8 cellular contexts compared by ENCODE assay signal in the genomic region with DNA sequence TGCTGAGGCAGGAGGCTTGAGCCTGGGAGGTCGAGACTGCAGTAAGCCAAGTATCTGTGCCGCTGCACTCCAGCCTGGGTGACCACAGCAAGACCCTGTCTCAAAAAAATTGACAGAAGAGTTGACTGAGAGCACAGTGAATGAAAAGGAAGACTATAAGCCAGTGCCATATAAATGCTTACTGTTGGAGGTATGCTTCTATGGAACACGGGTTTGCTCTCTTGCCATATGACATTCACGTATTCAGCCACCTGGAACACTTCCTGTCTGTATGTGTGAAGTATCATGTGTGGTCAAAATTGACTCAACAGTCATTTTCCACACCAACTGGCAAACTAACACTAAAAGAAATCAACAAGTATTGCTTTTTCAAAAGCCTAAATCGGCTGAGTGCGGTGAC.
DNase-seq lines count a peak whose midpoint lies in the region; ATAC-seq and TF ChIP-seq lines count a peak whose summit lies in the region.
"Not testable (repeated sequence)": the region's sequence is repeated elsewhere in the genome, so short reads cannot be mapped to it uniquely, and the experiment has no call there.

No MANE protein-coding gene starts in this region.

- not testable (repeated sequence) for H3K9me2 ChIP-seq in OCI-LY7 (ENCODE audit: insufficient read depth, low read length)

- H3K4me1 ChIP-seq in BLaER1 = peaks cover 55% of the 10 kb centered on the region
- H3K4me1 ChIP-seq in DND-41 (ENCODE audit: insufficient read depth, low read length) = peaks cover 27% of the 10 kb centered on the region
- peaks cover 37% of the 10 kb centered on the region for H3K4me1 ChIP-seq in OCI-LY7 (ENCODE audit: insufficient read depth, low read length, poor library complexity, severe bottlenecking)

- peaks cover 83% of the 10 kb centered on the region for H3K79me2 ChIP-seq in DND-41 (ENCODE audit: insufficient read depth, low read length)
- peaks cover 77% of the 10 kb centered on the region for H3K79me2 ChIP-seq in OCI-LY7 (ENCODE audit: insufficient read depth, low read depth, low read length)

- peaks cover 26% of the 10 kb centered on the region for H3K36me3 Mint-ChIP-seq in activated CD4-positive, alpha-beta T cell treated with anti-CD3 and anti-CD28 coated beads, Interleukin-2, amount 10 ng/mL, durations not matched to agents 24 days and 14 days (ENCODE audit: low read depth)
- H3K36me3 Mint-ChIP-seq in activated naive CD4-positive, alpha-beta T cell treated with anti-CD3 and anti-CD28 coated beads, Interleukin-2, amount 10 ng/mL, durations not matched to agents 7 days and 5 days = peaks cover 15% of the 10 kb centered on the region
- peaks cover 17% of the 10 kb centered on the region for H3K36me3 Mint-ChIP-seq in central memory CD8-positive, alpha-beta T cell (ENCODE audit: insufficient read depth)
- H3K36me3 Mint-ChIP-seq in natural killer cell treated with Interleukin-12 subunit alpha and Interleukin-12 subunit beta and Interleukin-15 and Interleukin-18, amount 100 ng/mL, for 72 hours = not testable (repeated sequence)

- peak; percentile 41 for DNase-seq in DND-41
- not testable (repeated sequence) for DNase-seq in OCI-LY7 (ENCODE audit: low spot score); activated naive CD4-positive, alpha-beta T cell treated with anti-CD3 and anti-CD28 coated beads, Interleukin-2, amount 10 ng/mL, durations not matched to agents 7 days and 5 days; central memory CD8-positive, alpha-beta T cell (ENCODE audit: low spot score in 2 of 2); natural killer cell treated with Interleukin-12 subunit alpha and Interleukin-12 subunit beta and Interleukin-15 and Interleukin-18, amount 100 ng/mL, for 72 hours (ENCODE audit: low spot score)
- peak; percentile 64 for DNase-seq in activated CD4-positive, alpha-beta T cell treated with anti-CD3 and anti-CD28 coated beads, Interleukin-2, amount 10 ng/mL, durations not matched to agents 24 days and 14 days
- peak; percentile 23 for DNase-seq in activated CD8-positive, alpha-beta memory T cell treated with anti-CD3 and anti-CD28 coated beads, Interleukin-2, amount 50 U/mL, for 48 hours

- H4K20me1 ChIP-seq in BLaER1 = peaks cover 75% of the 10 kb centered on the region
- H4K20me1 ChIP-seq in DND-41 (ENCODE audit: insufficient read depth, low read length) = peaks cover 15% of the 10 kb centered on the region
- H4K20me1 ChIP-seq in OCI-LY7 (ENCODE audit: insufficient read depth, low read length) = not testable (repeated sequence)

- not testable (repeated sequence) for ATAC-seq in DND-41 (ENCODE audit: insufficient read depth, low read depth); central memory CD8-positive, alpha-beta T cell (replicated peaks; ENCODE audit: extremely low read depth, poor library complexity, severe bottlenecking); natural killer cell treated with Interleukin-12 subunit alpha and Interleukin-12 subunit beta and Interleukin-15 and Interleukin-18, amount 100 ng/mL, for 72 hours

- peak overlapping the region; percentile 74 for H3K4me2 ChIP-seq in BLaER1
- H3K4me2 ChIP-seq in DND-41 (ENCODE audit: insufficient read depth, low read length) = not testable (repeated sequence)
- peak overlapping the region; percentile 81 for H3K4me2 ChIP-seq in OCI-LY7 (ENCODE audit: low read length)

- not testable (repeated sequence) for H2AFZ ChIP-seq in DND-41 (ENCODE audit: low read depth, low read length); OCI-LY7 (ENCODE audit: low read length)

- H3K27ac Mint-ChIP-seq in activated CD4-positive, alpha-beta T cell treated with anti-CD3 and anti-CD28 coated beads, Interleukin-2, amount 10 ng/mL, durations not matched to agents 24 days and 14 days = peak overlapping the region; percentile 80
- peak overlapping the region; percentile 45 for H3K27ac Mint-ChIP-seq in activated naive CD4-positive, alpha-beta T cell treated with anti-CD3 and anti-CD28 coated beads, Interleukin-2, amount 10 ng/mL, durations not matched to agents 7 days and 5 days
- not testable (repeated sequence) for H3K27ac Mint-ChIP-seq in central memory CD8-positive, alpha-beta T cell (ENCODE audit: low read depth)
- peak overlapping the region; percentile 77 to 82 for H3K27ac Mint-ChIP-seq in natural killer cell treated with Interleukin-12 subunit alpha and Interleukin-12 subunit beta and Interleukin-15 and Interleukin-18, amount 100 ng/mL, for 72 hours

- not testable (repeated sequence) for BruUV-seq in OCI-LY7 (replicated peaks; lab: Mats Ljungman, UMichigan)

- POLR2A ChIA-PET in OCI-LY7 (lab: Charles Lee) = not testable (repeated sequence)

- H3K4me3 Mint-ChIP-seq in activated CD4-positive, alpha-beta T cell treated with anti-CD3 and anti-CD28 coated beads, Interleukin-2, amount 10 ng/mL, durations not matched to agents 24 days and 14 days = peak overlapping the region; percentile 75
- H3K4me3 Mint-ChIP-seq in activated naive CD4-positive, alpha-beta T cell treated with anti-CD3 and anti-CD28 coated beads, Interleukin-2, amount 10 ng/mL, durations not matched to agents 7 days and 5 days = not testable (repeated sequence)
- H3K4me3 Mint-ChIP-seq in central memory CD8-positive, alpha-beta T cell = peak overlapping the region; percentile 58
- peak overlapping the region; percentile 72 for H3K4me3 Mint-ChIP-seq in natural killer cell treated with Interleukin-12 subunit alpha and Interleukin-12 subunit beta and Interleukin-15 and Interleukin-18, amount 100 ng/mL, for 72 hours

- H3K4me3 ChIP-seq in BLaER1 (0 out of 2 replicates have a peak overlapping the region, but pooled peaks have one; percentile 18), OCI-LY7 (ENCODE audit: low read depth, low read length, poor library complexity, severe bottlenecking) (peak overlapping the region; percentile 63)
- not testable (repeated sequence) for H3K4me3 ChIP-seq in DND-41 (ENCODE audit: low read depth in 1 of 2, low read length in 2 of 2)

- peak overlapping the region; percentile 51; the same call in 1 of the 2 replicates for H3K27ac ChIP-seq in BLaER1
- peak overlapping the region; percentile 57; the same call in 1 of the 2 replicates for H3K27ac ChIP-seq in DND-41 (ENCODE audit: low read length)
- peak overlapping the region; percentile 85 for H3K27ac ChIP-seq in OCI-LY7 (ENCODE audit: low read depth, low read length, poor library complexity, severe bottlenecking)

- H3K27me3 Mint-ChIP-seq in activated CD4-positive, alpha-beta T cell treated with anti-CD3 and anti-CD28 coated beads, Interleukin-2, amount 10 ng/mL, durations not matched to agents 24 days and 14 days; activated naive CD4-positive, alpha-beta T cell treated with anti-CD3 and anti-CD28 coated beads, Interleukin-2, amount 10 ng/mL, durations not matched to agents 7 days and 5 days; central memory CD8-positive, alpha-beta T cell; natural killer cell treated with Interleukin-12 subunit alpha and Interleukin-12 subunit beta and Interleukin-15 and Interleukin-18, amount 100 ng/mL, for 72 hours: not testable (repeated sequence)

- H3K9me3 Mint-ChIP-seq in activated CD4-positive, alpha-beta T cell treated with anti-CD3 and anti-CD28 coated beads, Interleukin-2, amount 10 ng/mL, durations not matched to agents 24 days and 14 days; activated naive CD4-positive, alpha-beta T cell treated with anti-CD3 and anti-CD28 coated beads, Interleukin-2, amount 10 ng/mL, durations not matched to agents 7 days and 5 days; central memory CD8-positive, alpha-beta T cell; natural killer cell treated with Interleukin-12 subunit alpha and Interleukin-12 subunit beta and Interleukin-15 and Interleukin-18, amount 100 ng/mL, for 72 hours: not testable (repeated sequence)

- intact Hi-C loops in OCI-LY7 (cut with micrococcal nuclease; ENCODE audit: unreplicated experiment); activated CD4-positive, alpha-beta T cell treated with anti-CD3 and anti-CD28 coated beads, Interleukin-2, amount 10 ng/mL, durations not matched to agents 24 days and 14 days (cut with micrococcal nuclease): not testable (repeated sequence)

- peaks cover 26% of the 10 kb centered on the region for H3K4me1 Mint-ChIP-seq in activated CD4-positive, alpha-beta T cell treated with anti-CD3 and anti-CD28 coated beads, Interleukin-2, amount 10 ng/mL, durations not matched to agents 24 days and 14 days
- peaks cover 48% of the 10 kb centered on the region for H3K4me1 Mint-ChIP-seq in activated naive CD4-positive, alpha-beta T cell treated with anti-CD3 and anti-CD28 coated beads, Interleukin-2, amount 10 ng/mL, durations not matched to agents 7 days and 5 days
- H3K4me1 Mint-ChIP-seq in central memory CD8-positive, alpha-beta T cell = peaks cover 26% of the 10 kb centered on the region
- H3K4me1 Mint-ChIP-seq in natural killer cell treated with Interleukin-12 subunit alpha and Interleukin-12 subunit beta and Interleukin-15 and Interleukin-18, amount 100 ng/mL, for 72 hours (ENCODE audit: low read depth in 2 of 2) = peaks cover 20 to 24% of the 10 kb centered on the region in 2 donors

- not testable (repeated sequence) for H3K27me3 ChIP-seq in BLaER1; DND-41 (ENCODE audit: insufficient read depth, low read length, poor library complexity)

- CTCF ChIA-PET in OCI-LY7 (lab: Charles Lee; ENCODE audit: unreplicated experiment); activated naive CD4-positive, alpha-beta T cell treated with anti-CD3 and anti-CD28 coated beads, Interleukin-2, amount 10 ng/mL, durations not matched to agents 7 days and 5 days (lab: Charles Lee): not testable (repeated sequence)

- not testable (repeated sequence) for H3K36me3 ChIP-seq in BLaER1; DND-41 (ENCODE audit: insufficient read depth, low read length)
- peaks cover 18% of the 10 kb centered on the region for H3K36me3 ChIP-seq in OCI-LY7 (ENCODE audit: insufficient read depth, low read length)

- H3K9ac ChIP-seq in BLaER1 (0 out of 2 replicates have a peak overlapping the region, but pooled peaks have one; percentile 38), DND-41 (ENCODE audit: low read depth, low read length) (0 out of 2 replicates have a peak overlapping the region, but pooled peaks have one; percentile 3)

- not testable (repeated sequence) for TF ChIP-seq CTCF in DND-41 (IDR thresholded peaks at IDR 0.05; ENCODE audit: borderline replicate concordance, extremely low read depth, low read length, poor library complexity, severe bottlenecking); OCI-LY7 (conservative IDR thresholded peaks at IDR 0.05; ENCODE audit: low read length)

- not testable (repeated sequence) for H3K9me3 ChIP-seq in BLaER1; DND-41 (ENCODE audit: insufficient read depth, low read length, severe bottlenecking); OCI-LY7 (ENCODE audit: low read length)
